8 cellular contexts compared by ENCODE assay signal in genomic region chr19:12439686-12440411, GRCh38. TPM values are rescaled to one million over a fixed set of nuclear protein-coding genes. Genes with fewer than 3 reads are reported as not detected.
DNase-seq lines count a peak whose midpoint lies in the region; ATAC-seq and TF ChIP-seq lines count a peak whose summit lies in the region.
"Not testable (repeated sequence)": the region's sequence is repeated elsewhere in the genome, so short reads cannot be mapped to it uniquely, and the experiment has no call there.

No MANE protein-coding gene starts in this region.

- peak overlapping the region; percentile 100 for H3K4me3 Mint-ChIP-seq in CD8-positive, alpha-beta T cell
- H3K4me3 Mint-ChIP-seq in T-cell, result peak overlapping the region; percentile 100
- H3K4me3 Mint-ChIP-seq in activated naive CD4-positive, alpha-beta T cell treated with anti-CD3 and anti-CD28 coated beads, Interleukin-2, amount 10 ng/mL, durations not matched to agents 7 days and 5 days, result peak overlapping the region; percentile 86

- POLR2A ChIA-PET in CD8-positive, alpha-beta T cell (lab: Charles Lee), result interaction anchor here (1.7 kb wide), 1 partner anchor 55 kb away, joined by 5 read pairs; no protein-coding TSS in a partner anchor
- POLR2A ChIA-PET in T-cell (lab: Charles Lee), result not testable (repeated sequence)

- H3K36me3 Mint-ChIP-seq in CD8-positive, alpha-beta T cell, result peaks cover 13% of the 10 kb centered on the region
- H3K36me3 Mint-ChIP-seq in T-cell, result not testable (repeated sequence)
- H3K36me3 Mint-ChIP-seq in activated naive CD4-positive, alpha-beta T cell treated with anti-CD3 and anti-CD28 coated beads, Interleukin-2, amount 10 ng/mL, durations not matched to agents 7 days and 5 days, result peaks cover 32% of the 10 kb centered on the region

- not testable (repeated sequence) for H3K27me3 Mint-ChIP-seq in CD8-positive, alpha-beta T cell (ENCODE audit: low read depth); T-cell; activated naive CD4-positive, alpha-beta T cell treated with anti-CD3 and anti-CD28 coated beads, Interleukin-2, amount 10 ng/mL, durations not matched to agents 7 days and 5 days

- peak in 6 of 7 experiments; percentile 5 to 51 (median 25) for DNase-seq in CD8-positive, alpha-beta T cell
- DNase-seq in KBM-7 (peak; percentile 68), T-cell (peak in 24 of 34 experiments; percentile 1 to 37 (median 11)), fibroblast of the aortic adventitia (ENCODE audit: low read depth) (peak; percentile 1), myocyte (ENCODE audit: low read depth) (peak; percentile 11)
- DNase-seq in activated naive CD4-positive, alpha-beta T cell treated with anti-CD3 and anti-CD28 coated beads, Interleukin-2, amount 10 ng/mL, durations not matched to agents 7 days and 5 days, result peak; percentile 59
- peak; percentile 48 for DNase-seq in stimulated activated CD8-positive, alpha-beta memory T cell treated with anti-CD3 and anti-CD28 coated beads, Interleukin-12 subunit alpha, Interleukin-12 subunit beta, amount 100 ng/mL, for 4 hours (ENCODE audit: low read depth)

- H3K27me3 ChIP-seq in CD8-positive, alpha-beta T cell (ENCODE audit: insufficient read depth, low read length), result not testable (repeated sequence)

- peak overlapping the region; percentile 57 for H3K27ac Mint-ChIP-seq in CD8-positive, alpha-beta T cell
- H3K27ac Mint-ChIP-seq in T-cell, result peak overlapping the region; percentile 67 to 75
- peak overlapping the region; percentile 85 for H3K27ac Mint-ChIP-seq in activated naive CD4-positive, alpha-beta T cell treated with anti-CD3 and anti-CD28 coated beads, Interleukin-2, amount 10 ng/mL, durations not matched to agents 7 days and 5 days

- peak overlapping the region; percentile 55 for H3K4me3 ChIP-seq in CD8-positive, alpha-beta T cell (ENCODE audit: low read depth, low read length)
- peak overlapping the region; percentile 82 for H3K4me3 ChIP-seq in fibroblast of the aortic adventitia (ENCODE audit: low read depth, low read length)

- not testable (repeated sequence) for H3K27ac ChIP-seq in CD8-positive, alpha-beta T cell (ENCODE audit: low read depth, low read length)

- H3K9me3 ChIP-seq in CD8-positive, alpha-beta T cell (ENCODE audit: low read length), result not testable (repeated sequence)

- peaks cover 12% of the 10 kb centered on the region for H3K9me3 Mint-ChIP-seq in CD8-positive, alpha-beta T cell
- peaks cover 11 to 22% (median 11%) of the 10 kb centered on the region in 3 donors for H3K9me3 Mint-ChIP-seq in T-cell
- peaks cover 29% of the 10 kb centered on the region for H3K9me3 Mint-ChIP-seq in activated naive CD4-positive, alpha-beta T cell treated with anti-CD3 and anti-CD28 coated beads, Interleukin-2, amount 10 ng/mL, durations not matched to agents 7 days and 5 days

- peak; percentile 14 for ATAC-seq in CD8-positive, alpha-beta T cell
- peak; percentile 19 for ATAC-seq in GM21576 (IDR thresholded peaks at IDR 0.05; ENCODE audit: unreplicated experiment)
- ATAC-seq in T-cell (replicated peaks in 1 of 4), result peak in 3 of 4 experiments; percentile 7 to 16 (median 13)

- CTCF ChIA-PET in CD8-positive, alpha-beta T cell (lab: Charles Lee); T-cell (lab: Charles Lee); activated naive CD4-positive, alpha-beta T cell treated with anti-CD3 and anti-CD28 coated beads, Interleukin-2, amount 10 ng/mL, durations not matched to agents 7 days and 5 days (lab: Charles Lee): not testable (repeated sequence)

- H3K4me1 ChIP-seq in CD8-positive, alpha-beta T cell (ENCODE audit: insufficient read depth, low read length), result not testable (repeated sequence)

- TF ChIP-seq CTCF in CD8-positive, alpha-beta T cell (IDR thresholded peaks at IDR 0.05); fibroblast of the aortic adventitia (IDR thresholded peaks at IDR 0.05; ENCODE audit: insufficient read depth, low read length): not testable (repeated sequence)

- peaks cover 19% of the 10 kb centered on the region for H3K4me1 Mint-ChIP-seq in CD8-positive, alpha-beta T cell (ENCODE audit: low read depth)
- peaks cover 18 to 25% (median 24%) of the 10 kb centered on the region in 3 donors for H3K4me1 Mint-ChIP-seq in T-cell
- H3K4me1 Mint-ChIP-seq in activated naive CD4-positive, alpha-beta T cell treated with anti-CD3 and anti-CD28 coated beads, Interleukin-2, amount 10 ng/mL, durations not matched to agents 7 days and 5 days, result peaks cover 14% of the 10 kb centered on the region

- intact Hi-C loops in CD8-positive, alpha-beta T cell (cut with DNase I, micrococcal nuclease), result loop anchor here (1.0 to 2.0 kb wide), 8 partner anchors 39 to 229 kb away; partner anchors contain the start of genes ZNF44 (in 1 of the 2), ZNF442 (in 1 of the 2), ZNF563 (in 1 of the 2) and ZNF564 (in 1 of the 2)

- not testable (repeated sequence) for H3K36me3 ChIP-seq in CD8-positive, alpha-beta T cell (ENCODE audit: insufficient read depth, low read length)

- in situ Hi-C loops in KBM-7 (cut with MboI; ENCODE audit: low pct_unique_long_range_greater_than_20kb, low sequenced_read_pairs), result not testable (repeated sequence)

RNA-seq across cellular contexts. Expression of gene ZNF443, which starts 1.0 kb away (rescaled TPM):
- 1 to 10 TPM; 2.1 to 2.6 TPM for total RNA-seq in CD8-positive, alpha-beta T cell
- total RNA-seq in T-cell, result 1 to 10 TPM; 3.9 to 6.2 (median 4.5) TPM
- 0.65 and 2.9 TPM in 2 replicates for total RNA-seq in fibroblast of the aortic adventitia (ENCODE audit: low replicate concordance)
- total RNA-seq in myocyte, result 1.9 and 2.3 TPM in 2 replicates
- 0.53 TPM for polyA plus RNA-seq in myocyte (2012)

RNA-seq across cellular contexts. Expression of gene ZNF799, which starts 38.8 kb away (rescaled TPM):
- total RNA-seq in CD8-positive, alpha-beta T cell, result 1 to 10 TPM; 1.1 TPM
- total RNA-seq in T-cell (1 to 10 TPM; 2.2 to 9.8 (median 8.1) TPM), fibroblast of the aortic adventitia (ENCODE audit: low replicate concordance) (2.4 and 3.8 TPM in 2 replicates), myocyte (3.3 and 3.9 TPM in 2 replicates)
- 0.95 TPM for polyA plus RNA-seq in myocyte (2012)

RNA-seq across cellular contexts. Expression of gene ZNF709, which starts 44.8 kb away (rescaled TPM):
- total RNA-seq in CD8-positive, alpha-beta T cell, result 1 to 10 TPM; 4.3 to 4.5 TPM
- total RNA-seq in T-cell (1 to 10 TPM; 2.4 to 5.3 (median 5.1) TPM), fibroblast of the aortic adventitia (ENCODE audit: low replicate concordance) (1.4 and 3.8 TPM in 2 replicates), myocyte (3.2 and 4.4 TPM in 2 replicates)
- polyA plus RNA-seq in myocyte (2012), result 0.74 TPM

Comparison
In these comparisons a context has a peak if more than half of its experiments do, and no peak if none do; other contexts are left out.
1. DNase-seq: peak in every context shown above with its lines; median percentile 68 in KBM-7; 59 in activated naive CD4-positive, alpha-beta T cell treated with anti-CD3 and anti-CD28 coated beads, Interleukin-2, amount 10 ng/mL, durations not matched to agents 7 days and 5 days; 48 in stimulated activated CD8-positive, alpha-beta memory T cell treated with anti-CD3 and anti-CD28 coated beads, Interleukin-12 subunit alpha, Interleukin-12 subunit beta, amount 100 ng/mL, for 4 hours; 25 in CD8-positive, alpha-beta T cell; 11 in T-cell; 11 in myocyte; 1 in fibroblast of the aortic adventitia.